Comparison of ENCODE assay signal across 13 cellular contexts in genomic region chr2:205689837-205690236, GRCh38.
"Had no signal": no experiment of that assay in that cellular context is flagged by ENCODE, and none has a peak within 500 bp of the region (broad histone marks: within the 10 kb centered on the region; RNA-seq: fewer than 3 reads in every experiment).

No MANE protein-coding gene starts in this region.

- H3K4me3 ChIP-seq: ascending aorta, left lung, SJSA1, tibial artery had no signal

- H3K27me3 ChIP-seq: ascending aorta, SJSA1 had no signal

- ATAC-seq: activated CD4-positive, CD25-positive, alpha-beta regulatory T cell treated with anti-CD3 and anti-CD28 coated beads, Interleukin-2, amount 50 U/mL, for 24 hours; activated T-helper 17 cell treated with anti-CD3 and anti-CD28 coated beads, Interleukin-2, amount 50 U/mL, for 72 hours; left lung; stimulated activated effector memory CD8-positive, alpha-beta T cell treated with anti-CD3 and anti-CD28 coated beads, Interleukin-12 subunit alpha, Interleukin-12 subunit beta, amount 100 ng/mL, for 72 hours had no signal

- H3K36me3 Mint-ChIP-seq: stimulated activated effector memory CD8-positive, alpha-beta T cell treated with anti-CD3 and anti-CD28 coated beads, Interleukin-12 subunit alpha, Interleukin-12 subunit beta, amount 100 ng/mL, for 72 hours had no signal

- H3K36me3 ChIP-seq: ascending aorta, left lung, SJSA1, tibial artery had no signal

- H3K27ac ChIP-seq: ascending aorta, left lung, SJSA1, tibial artery had no signal

- H3K4me1 Mint-ChIP-seq: activated T-helper 17 cell treated with anti-CD3 and anti-CD28 coated beads, Interleukin-2, amount 50 U/mL, for 72 hours; stimulated activated effector memory CD8-positive, alpha-beta T cell treated with anti-CD3 and anti-CD28 coated beads, Interleukin-12 subunit alpha, Interleukin-12 subunit beta, amount 100 ng/mL, for 72 hours had no signal

- H3K4me3 Mint-ChIP-seq: activated naive CD4-positive, alpha-beta T cell treated with anti-CD3 and anti-CD28 coated beads, Interleukin-2, amount 10 ng/mL, durations not matched to agents 7 days and 5 days; activated T-helper 17 cell treated with anti-CD3 and anti-CD28 coated beads, Interleukin-2, amount 50 U/mL, for 72 hours; endodermal cell; stimulated activated effector memory CD8-positive, alpha-beta T cell treated with anti-CD3 and anti-CD28 coated beads, Interleukin-12 subunit alpha, Interleukin-12 subunit beta, amount 100 ng/mL, for 72 hours had no signal

- H3K9me3 ChIP-seq: ascending aorta, left lung, SJSA1, tibial artery had no signal

- H3K9me3 Mint-ChIP-seq: activated naive CD4-positive, alpha-beta T cell treated with anti-CD3 and anti-CD28 coated beads, Interleukin-2, amount 10 ng/mL, durations not matched to agents 7 days and 5 days; activated T-helper 17 cell treated with anti-CD3 and anti-CD28 coated beads, Interleukin-2, amount 50 U/mL, for 72 hours; endodermal cell; stimulated activated effector memory CD8-positive, alpha-beta T cell treated with anti-CD3 and anti-CD28 coated beads, Interleukin-12 subunit alpha, Interleukin-12 subunit beta, amount 100 ng/mL, for 72 hours had no signal

- H3K27ac Mint-ChIP-seq: activated naive CD4-positive, alpha-beta T cell treated with anti-CD3 and anti-CD28 coated beads, Interleukin-2, amount 10 ng/mL, durations not matched to agents 7 days and 5 days; activated T-helper 17 cell treated with anti-CD3 and anti-CD28 coated beads, Interleukin-2, amount 50 U/mL, for 72 hours; endodermal cell; stimulated activated effector memory CD8-positive, alpha-beta T cell treated with anti-CD3 and anti-CD28 coated beads, Interleukin-12 subunit alpha, Interleukin-12 subunit beta, amount 100 ng/mL, for 72 hours had no signal

- DNase-seq: activated naive CD4-positive, alpha-beta T cell treated with anti-CD3 and anti-CD28 coated beads, Interleukin-2, amount 10 ng/mL, durations not matched to agents 7 days and 5 days; activated T-cell treated with anti-CD3 and anti-CD28 coated beads for 4 hours; endodermal cell; kidney; left lung; stimulated activated CD4-positive, alpha-beta T cell treated with anti-CD3 and anti-CD28 coated beads, Interleukin-12 subunit alpha, Interleukin-12 subunit beta, amount 100 ng/mL, for 4 hours; stimulated activated CD4-positive, alpha-beta T cell treated with anti-CD3 and anti-CD28 coated beads, Interleukin-2, amount 100 ng/mL, for 24 hours; tibial artery had no signal
